11 cellular contexts compared by ENCODE assay signal in genomic region chr18:11994346-11994707, GRCh38. TPM values are rescaled to one million over a fixed set of nuclear protein-coding genes. Genes with fewer than 3 reads are reported as not detected.
A peak's percentile ranks its signal among the peaks of the same experiment; 100 is the strongest.
DNase-seq lines count a peak whose midpoint lies in the region; ATAC-seq and TF ChIP-seq lines count a peak whose summit lies in the region.
"Had no signal": no experiment of that assay in that cellular context is flagged by ENCODE, and none has a peak within 500 bp of the region (broad histone marks: within the 10 kb centered on the region; RNA-seq: fewer than 3 reads in every experiment).

No MANE protein-coding gene starts in this region.

- no peak for TF ChIP-seq POLR2A in breast epithelium (IDR thresholded peaks at IDR 0.05)

- no peak overlapping the region for H3K4me2 ChIP-seq in mesendoderm (ENCODE audit: low read length)

- no peak overlapping the region for H3K18ac ChIP-seq in mesendoderm (ENCODE audit: low read length)

- H3K23ac ChIP-seq in mesendoderm (ENCODE audit: low read length): no peak overlapping the region

- H3K9ac ChIP-seq in mesendoderm (ENCODE audit: low read length): no peak overlapping the region

- peaks cover 5% of the 10 kb centered on the region for H3K36me3 Mint-ChIP-seq in MCF 10A (ENCODE audit: insufficient read depth, unreplicated experiment)

- peaks cover 42% of the 10 kb centered on the region for H3K79me2 ChIP-seq in mesendoderm (ENCODE audit: control insufficient read depth, insufficient read depth, low read length)

- no CpG with 5 or more reads among the region's 4 CpGs for WGBS in mesendoderm (ENCODE audit: extremely low coverage, insufficient coverage, low lambda C conversion rate)

- no TSS peak for BruUV-seq in MCF 10A (replicated peaks; lab: Mats Ljungman, UMichigan)

- peak overlapping the region; percentile 40 for H3K56ac ChIP-seq in mesendoderm (ENCODE audit: low read length)

- H3K4me3 ChIP-seq in breast epithelium: no peak overlapping the region
- no peak overlapping the region for H3K4me3 ChIP-seq in mesendoderm (ENCODE audit: low read length)
- H3K4me3 ChIP-seq: SJSA1 had no signal

- CTCF ChIA-PET in MCF 10A (lab: Yijun Ruan, JAX): interaction anchor here (0.6 to 13.5 kb wide), 22 partner anchors 8 to 1861 kb away, joined by 3 to 458 read pairs (median 9); partner anchors contain the start of gene IMPA2

- no peak overlapping the region for H3K4ac ChIP-seq in mesendoderm (ENCODE audit: low read depth, low read length)

- H2BK120ac ChIP-seq in mesendoderm (ENCODE audit: low read depth, low read length): no peak overlapping the region

- ATAC-seq in HG03457 (IDR thresholded peaks at IDR 0.05; ENCODE audit: unreplicated experiment) (no peak), HG02981 (IDR thresholded peaks at IDR 0.05; ENCODE audit: unreplicated experiment) (no peak)
- ATAC-seq: activated T-cell treated with anti-CD3 and anti-CD28 coated beads, Interleukin-2, amount 50 U/mL, for 4 hours had no signal

- H3K9me3 Mint-ChIP-seq in MCF 10A (ENCODE audit: unreplicated experiment): no peaks in the 10 kb centered on the region
- H3K9me3 Mint-ChIP-seq: activated T-cell treated with anti-CD3 and anti-CD28 coated beads, Interleukin-2, amount 50 U/mL, for 4 hours had no signal

- no peak overlapping the region for H2AK5ac ChIP-seq in mesendoderm (ENCODE audit: low read length)

- H3K27me3 ChIP-seq in breast epithelium: no peaks in the 10 kb centered on the region
- no peaks in the 10 kb centered on the region for H3K27me3 ChIP-seq in mesendoderm (ENCODE audit: insufficient read depth, low read length, poor library complexity)
- H3K27me3 ChIP-seq: SJSA1 had no signal

- no peaks in the 10 kb centered on the region for H3K4me1 ChIP-seq in breast epithelium
- peaks cover 11% of the 10 kb centered on the region for H3K4me1 ChIP-seq in mesendoderm (ENCODE audit: control insufficient read depth, low read depth, low read length)

- peak overlapping the region in 1 of 2 donors; percentile 76 for H3K27ac ChIP-seq in breast epithelium
- H3K27ac ChIP-seq in epithelial cell of prostate: peak overlapping the region; percentile 32
- no peak overlapping the region for H3K27ac ChIP-seq in mesendoderm (ENCODE audit: low read depth, low read length)
- H3K27ac ChIP-seq: SJSA1 had no signal

- no peak overlapping the region for H2BK5ac ChIP-seq in mesendoderm (ENCODE audit: low read length)

- DNase-seq in MCF 10A (ENCODE audit: unreplicated experiment): peak; percentile 71
- no peak for DNase-seq in breast epithelium (ENCODE audit: low spot score in 2 of 2)
- DNase-seq in epithelial cell of prostate (ENCODE audit: low read depth, low spot score): no peak
- DNase-seq in mesendoderm: no peak
- DNase-seq in NCI-H82 (lab: John Stamatoyannopoulos, UW): no peak
- DNase-seq in NCI-H146 treated with DMSO at 0.1 percent for 48 hours (lab: John Stamatoyannopoulos, UW; ENCODE audit: unreplicated experiment): no peak
- DNase-seq: activated T-cell treated with anti-CD3 and anti-CD28 coated beads, Interleukin-2, amount 50 U/mL, for 4 hours; MV-4-11 had no signal

- TF ChIP-seq CTCF in MCF 10A (IDR thresholded peaks at IDR 0.05; ENCODE audit: unreplicated experiment) (no peak), breast epithelium (IDR thresholded peaks at IDR 0.05) (no peak)

- POLR2A ChIA-PET in MCF 10A (lab: Yijun Ruan, JAX): interaction anchor here (0.6 to 9.1 kb wide), 12 partner anchors 11 to 660 kb away, joined by 3 to 97 read pairs (median 10); partner anchors contain the start of genes IMPA2 and MPPE1

- H4K8ac ChIP-seq in mesendoderm (ENCODE audit: low read depth, low read length): no peak overlapping the region

- no peak overlapping the region for H3K4me3 Mint-ChIP-seq in MCF 10A (ENCODE audit: unreplicated experiment)
- H3K4me3 Mint-ChIP-seq: activated T-cell treated with anti-CD3 and anti-CD28 coated beads, Interleukin-2, amount 50 U/mL, for 4 hours had no signal

- H3K9me3 ChIP-seq in breast epithelium: no peaks in the 10 kb centered on the region
- H3K9me3 ChIP-seq: SJSA1 had no signal

- H3K4me1 Mint-ChIP-seq in MCF 10A (ENCODE audit: insufficient read depth, unreplicated experiment): peaks cover 37% of the 10 kb centered on the region

- H3K79me1 ChIP-seq in mesendoderm (ENCODE audit: low read length): peaks cover 38% of the 10 kb centered on the region

- H3K36me3 ChIP-seq in breast epithelium (no peaks in the 10 kb centered on the region), mesendoderm (ENCODE audit: control insufficient read depth, insufficient read depth, low read length) (peaks cover 3% of the 10 kb centered on the region)
- H3K36me3 ChIP-seq: SJSA1 had no signal

- intact Hi-C loops in MCF 10A (cut with micrococcal nuclease) (loop anchor here (1.0 kb wide), 1 partner anchor 13 kb away; the partner anchor contains the start of gene IMPA2), breast epithelium (cut with DNase I; ENCODE audit: low total_unique reads) (no loop called here)

- no peaks in the 10 kb centered on the region for H3K27me3 Mint-ChIP-seq in MCF 10A (ENCODE audit: insufficient read depth, unreplicated experiment)

- H3K27ac Mint-ChIP-seq in MCF 10A (ENCODE audit: low read depth, unreplicated experiment): peak overlapping the region; percentile 97

- H2BK15ac ChIP-seq in mesendoderm (replicated peaks; ENCODE audit: low read depth): no peak overlapping the region

- no peak overlapping the region for H4K5ac ChIP-seq in mesendoderm (ENCODE audit: low read length)

RNA-seq across cellular contexts. Expression of gene IMPA2, which starts 13.0 kb away (rescaled TPM):
- 8.8 and 12.8 TPM in 2 replicates for total RNA-seq in MCF 10A (2022)
- 10 to 100 TPM; 25.2 to 26.5 (median 26.2) TPM for total RNA-seq in breast epithelium
- polyA plus RNA-seq in mesendoderm (2013, experiment 1 of 2): 69.8 TPM
- polyA plus RNA-seq in mesendoderm (2013, experiment 2 of 2): 71.3 TPM
